1 cellular context compared by ENCODE assay signal in the genomic region with DNA sequence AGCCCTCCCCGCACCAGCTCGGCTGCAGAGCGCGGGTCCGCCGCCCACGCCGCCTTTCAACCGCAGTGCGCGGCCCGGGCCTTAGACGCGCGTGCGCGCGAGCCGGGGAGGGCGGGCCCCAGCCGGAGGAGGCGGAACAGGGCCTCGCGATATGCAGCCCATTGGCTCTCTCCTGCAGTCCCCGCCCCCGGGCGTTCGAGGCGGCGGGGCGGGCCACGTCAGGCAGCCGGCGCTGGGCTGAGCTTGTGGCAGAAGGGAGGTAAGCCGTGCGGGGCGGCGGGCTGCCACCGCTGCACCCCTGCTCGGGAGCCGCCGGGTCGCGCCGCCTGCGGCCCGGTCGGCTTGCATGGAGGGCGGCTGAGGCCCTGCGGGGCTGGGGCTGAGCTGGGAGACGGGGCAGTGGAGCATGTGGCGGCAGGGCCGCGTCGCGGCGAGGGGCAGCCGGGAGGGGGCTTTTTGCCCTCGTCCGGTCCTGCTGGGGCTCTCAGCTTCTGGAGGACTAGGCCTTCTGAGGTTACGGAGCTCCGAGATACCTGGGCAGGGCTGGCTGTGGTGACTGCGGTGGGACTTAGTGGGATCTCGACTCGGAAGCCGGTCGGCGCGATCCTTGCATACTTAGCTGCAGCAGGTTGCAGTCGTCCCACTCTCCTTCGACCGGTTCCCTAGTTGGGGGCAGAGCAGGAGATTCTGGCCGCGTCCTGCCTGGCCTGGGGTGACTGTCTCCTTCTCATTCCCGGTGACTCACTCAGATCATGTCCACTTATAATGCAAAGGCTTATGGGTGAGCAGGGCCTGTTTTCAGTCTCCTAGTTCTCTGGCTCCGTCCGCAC.
TF ChIP-seq lines count a peak whose summit lies in the region.

FOCAD (plus strand) TSS at position 225 of the 830 bp plus-strand sequence. CDS start 31,095 bp downstream, outside the sequence.

TF ChIP-seq in GM12878, 131 proteins besides CTCF, POLR2A, EP300 and RAD21 (continued from another document and continues in another):
- 0 out of 2 replicates have a peak, but pooled peaks have one; percentile 33 for TF ChIP-seq ELK1 (IDR thresholded peaks at IDR 0.05; ENCODE audit: low read depth, low read length)
- TF ChIP-seq SPI1 (IDR thresholded peaks at IDR 0.05; ENCODE audit: borderline replicate concordance, insufficient read depth, low read depth, low read length), result no peak
- TF ChIP-seq, protein P1, sequence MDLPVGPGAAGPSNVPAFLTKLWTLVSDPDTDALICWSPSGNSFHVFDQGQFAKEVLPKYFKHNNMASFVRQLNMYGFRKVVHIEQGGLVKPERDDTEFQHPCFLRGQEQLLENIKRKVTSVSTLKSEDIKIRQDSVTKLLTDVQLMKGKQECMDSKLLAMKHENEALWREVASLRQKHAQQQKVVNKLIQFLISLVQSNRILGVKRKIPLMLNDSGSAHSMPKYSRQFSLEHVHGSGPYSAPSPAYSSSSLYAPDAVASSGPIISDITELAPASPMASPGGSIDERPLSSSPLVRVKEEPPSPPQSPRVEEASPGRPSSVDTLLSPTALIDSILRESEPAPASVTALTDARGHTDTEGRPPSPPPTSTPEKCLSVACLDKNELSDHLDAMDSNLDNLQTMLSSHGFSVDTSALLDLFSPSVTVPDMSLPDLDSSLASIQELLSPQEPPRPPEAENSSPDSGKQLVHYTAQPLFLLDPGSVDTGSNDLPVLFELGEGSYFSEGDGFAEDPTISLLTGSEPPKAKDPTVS (IDR thresholded peaks at IDR 0.05; ENCODE audit: low read depth, low read length), result no peak
- TF ChIP-seq BCL3 (IDR thresholded peaks at IDR 0.05; ENCODE audit: borderline replicate concordance, insufficient read depth, low read depth, low read length, poor library complexity, severe bottlenecking), result peak; percentile 61
- TF ChIP-seq MXI1 (IDR thresholded peaks at IDR 0.05; ENCODE audit: low read depth, low read length), result peak; percentile 51; the same call in 1 of the 2 replicates
- TF ChIP-seq ETV6 (conservative IDR thresholded peaks at IDR 0.05 in 1 of 2, IDR thresholded peaks at IDR 0.05 in 1 of 2; ENCODE audit: borderline replicate concordance in 1 of 2, low read depth in 1 of 2), result no peak
- no peak for TF ChIP-seq JUND (IDR thresholded peaks at IDR 0.05; ENCODE audit: low read depth, low read length)
- TF ChIP-seq POLR2AphosphoS2 (IDR thresholded peaks at IDR 0.05; ENCODE audit: low read depth, low read length), result peak; percentile 94
- TF ChIP-seq IKZF2 (IDR thresholded peaks at IDR 0.05), result no peak
- TF ChIP-seq MTA3 (IDR thresholded peaks at IDR 0.05; ENCODE audit: borderline replicate concordance, low read length), result no peak
- peak; percentile 56 for TF ChIP-seq RELA (IDR thresholded peaks at IDR 0.05; ENCODE audit: borderline replicate concordance, partially characterized antibody)
- no peak for TF ChIP-seq JUNB (IDR thresholded peaks at IDR 0.05)
- no peak for TF ChIP-seq HDAC2 (IDR thresholded peaks at IDR 0.05)
- peak in 1 of 2 experiments; percentile 98; a peak in 2 of 3 replicates for TF ChIP-seq EGR1 (IDR thresholded peaks at IDR 0.05; ENCODE audit: borderline replicate concordance in 1 of 2, low read depth in 2 of 2, low read length in 2 of 2)
- TF ChIP-seq NFYA (IDR thresholded peaks at IDR 0.05; ENCODE audit: borderline replicate concordance, low read depth, low read length), result no peak
- no peak for TF ChIP-seq RELB (IDR thresholded peaks at IDR 0.05; ENCODE audit: low read depth)
- TF ChIP-seq RCOR1 (conservative IDR thresholded peaks at IDR 0.05; ENCODE audit: low read depth, low read length), result no peak
- TF ChIP-seq, protein P2, sequence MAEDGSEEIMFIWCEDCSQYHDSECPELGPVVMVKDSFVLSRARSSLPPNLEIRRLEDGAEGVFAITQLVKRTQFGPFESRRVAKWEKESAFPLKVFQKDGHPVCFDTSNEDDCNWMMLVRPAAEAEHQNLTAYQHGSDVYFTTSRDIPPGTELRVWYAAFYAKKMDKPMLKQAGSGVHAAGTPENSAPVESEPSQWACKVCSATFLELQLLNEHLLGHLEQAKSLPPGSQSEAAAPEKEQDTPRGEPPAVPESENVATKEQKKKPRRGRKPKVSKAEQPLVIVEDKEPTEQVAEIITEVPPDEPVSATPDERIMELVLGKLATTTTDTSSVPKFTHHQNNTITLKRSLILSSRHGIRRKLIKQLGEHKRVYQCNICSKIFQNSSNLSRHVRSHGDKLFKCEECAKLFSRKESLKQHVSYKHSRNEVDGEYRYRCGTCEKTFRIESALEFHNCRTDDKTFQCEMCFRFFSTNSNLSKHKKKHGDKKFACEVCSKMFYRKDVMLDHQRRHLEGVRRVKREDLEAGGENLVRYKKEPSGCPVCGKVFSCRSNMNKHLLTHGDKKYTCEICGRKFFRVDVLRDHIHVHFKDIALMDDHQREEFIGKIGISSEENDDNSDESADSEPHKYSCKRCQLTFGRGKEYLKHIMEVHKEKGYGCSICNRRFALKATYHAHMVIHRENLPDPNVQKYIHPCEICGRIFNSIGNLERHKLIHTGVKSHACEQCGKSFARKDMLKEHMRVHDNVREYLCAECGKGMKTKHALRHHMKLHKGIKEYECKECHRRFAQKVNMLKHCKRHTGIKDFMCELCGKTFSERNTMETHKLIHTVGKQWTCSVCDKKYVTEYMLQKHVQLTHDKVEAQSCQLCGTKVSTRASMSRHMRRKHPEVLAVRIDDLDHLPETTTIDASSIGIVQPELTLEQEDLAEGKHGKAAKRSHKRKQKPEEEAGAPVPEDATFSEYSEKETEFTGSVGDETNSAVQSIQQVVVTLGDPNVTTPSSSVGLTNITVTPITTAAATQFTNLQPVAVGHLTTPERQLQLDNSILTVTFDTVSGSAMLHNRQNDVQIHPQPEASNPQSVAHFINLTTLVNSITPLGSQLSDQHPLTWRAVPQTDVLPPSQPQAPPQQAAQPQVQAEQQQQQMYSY (CRISPR knock-in tag; IDR thresholded peaks at IDR 0.05), result no peak
- TF ChIP-seq BRCA1 (IDR thresholded peaks at IDR 0.05; ENCODE audit: low read depth, low read length), result no peak
- no peak for TF ChIP-seq MLLT1 (IDR thresholded peaks at IDR 0.05)
- TF ChIP-seq MTA2 (IDR thresholded peaks at IDR 0.05; ENCODE audit: low read depth), result no peak
- no peak for TF ChIP-seq ZBTB11 (CRISPR knock-in tag; IDR thresholded peaks at IDR 0.05)
- TF ChIP-seq SP1 (IDR thresholded peaks at IDR 0.05; ENCODE audit: low read depth, low read length), result peak; percentile 45
- peak; percentile 40; the same call in 1 of the 3 replicates for TF ChIP-seq POU2F2 (IDR thresholded peaks at IDR 0.05; ENCODE audit: borderline replicate concordance, low read depth, low read length)
- TF ChIP-seq MYC (IDR thresholded peaks at IDR 0.05; ENCODE audit: insufficient read depth, insufficient read length, insufficient replicate concordance, low read length, severe bottlenecking), result peak; percentile 64
- TF ChIP-seq YY1 (IDR thresholded peaks at IDR 0.05; ENCODE audit: low read depth, low read length), result no peak
- peak; percentile 50 for TF ChIP-seq NR2F1 (conservative IDR thresholded peaks at IDR 0.05)
- peak; percentile 85; the same call in 1 of the 2 replicates for TF ChIP-seq ZNF207 (IDR thresholded peaks at IDR 0.05; ENCODE audit: borderline replicate concordance)
- no peak for TF ChIP-seq SMC3 (IDR thresholded peaks at IDR 0.05; ENCODE audit: borderline replicate concordance, low read length)
- no peak for TF ChIP-seq SUZ12 (IDR thresholded peaks at IDR 0.05; ENCODE audit: unreplicated experiment)
- 0 out of 2 replicates have a peak, but pooled peaks have one; percentile 8 for TF ChIP-seq E2F4 (IDR thresholded peaks at IDR 0.05; ENCODE audit: low read depth, low read length)
- TF ChIP-seq IRF4 (IDR thresholded peaks at IDR 0.05; ENCODE audit: low read depth, low read length), result no peak
- no peak for TF ChIP-seq ZNF217 (IDR thresholded peaks at IDR 0.05)
- TF ChIP-seq KDM1A (IDR thresholded peaks at IDR 0.05; ENCODE audit: borderline replicate concordance), result no peak
- TF ChIP-seq CBX3 (IDR thresholded peaks at IDR 0.05; ENCODE audit: borderline replicate concordance, low read depth), result no peak
- no peak for TF ChIP-seq MYB (IDR thresholded peaks at IDR 0.05; ENCODE audit: borderline replicate concordance, low read depth, low read length)
- TF ChIP-seq STAT1 (conservative IDR thresholded peaks at IDR 0.05), result 0 out of 2 replicates have a peak, but pooled peaks have one; percentile 64
- TF ChIP-seq BMI1 (IDR thresholded peaks at IDR 0.05; ENCODE audit: borderline replicate concordance), result no peak
